ENCODE assay signal across 20 cellular contexts in the genomic region with DNA sequence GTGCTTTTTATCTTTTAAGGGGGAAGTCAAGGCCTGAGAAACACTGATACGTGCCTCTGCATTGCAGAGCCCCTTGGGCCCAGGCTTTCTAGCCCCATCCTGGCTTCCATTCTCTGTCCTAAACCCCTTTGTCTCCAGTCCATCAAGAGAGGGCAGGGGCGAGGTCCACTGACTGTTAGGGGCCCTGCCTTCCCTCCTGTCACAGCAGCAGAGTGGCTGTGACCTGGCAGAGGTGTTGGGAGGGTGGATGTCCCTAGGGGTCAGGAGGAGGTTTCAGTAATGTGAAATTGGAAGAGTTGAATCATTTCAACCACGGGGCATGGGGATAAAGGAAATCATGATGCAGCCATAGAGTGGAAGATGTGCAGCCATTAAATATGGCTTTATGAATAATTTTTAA. TPM values are rescaled to one million over a fixed set of nuclear protein-coding genes. Genes with fewer than 3 reads are reported as not detected.
A peak's percentile ranks its signal among the peaks of the same experiment; 100 is the strongest.
DNase-seq lines count a peak whose midpoint lies in the region; ATAC-seq and TF ChIP-seq lines count a peak whose summit lies in the region.
"Had no signal": no experiment of that assay in that cellular context is flagged by ENCODE, and none has a peak within 500 bp of the region (broad histone marks: within the 10 kb centered on the region; RNA-seq: fewer than 3 reads in every experiment).

No MANE protein-coding gene starts in this region.

- H4K8ac ChIP-seq in neuronal stem cell (ENCODE audit: low read depth, low read length): no peak overlapping the region

- peak overlapping the region; percentile 66 for H3K27ac Mint-ChIP-seq in GM23338
- H3K27ac Mint-ChIP-seq: CD8-positive, alpha-beta T cell had no signal

- peak overlapping the region; percentile 67 for H3K18ac ChIP-seq in neuronal stem cell (ENCODE audit: low read length)

- H3K4me3 ChIP-seq in GM23338: no peak overlapping the region
- H3K4me3 ChIP-seq in HCT116 (replicated peaks in 1 of 2; ENCODE audit: low read depth in 1 of 2, low read length in 2 of 2): no peak overlapping the region
- no peak overlapping the region for H3K4me3 ChIP-seq in iPS-20b (ENCODE audit: low read length)
- H3K4me3 ChIP-seq in neuronal stem cell (ENCODE audit: low read length in 2 of 2): no peak overlapping the region
- H3K4me3 ChIP-seq in GM23248: no peak overlapping the region
- H3K4me3 ChIP-seq: BLaER1 treated with 17β-estradiol and CSF1 and Interleukin-3, amounts not matched to agents 10 nM and 100 nM; GM12878; MG63; SJSA1 had no signal

- H3K4ac ChIP-seq in neuronal stem cell (ENCODE audit: low read length): no peak overlapping the region

- peak overlapping the region; percentile 38; the same call in 1 of the 2 replicates for H3K4me2 ChIP-seq in GM23338
- H3K4me2 ChIP-seq in HCT116 (ENCODE audit: low read length): peak overlapping the region; percentile 27
- no peak overlapping the region for H3K4me2 ChIP-seq in neuronal stem cell (ENCODE audit: insufficient read depth, low read length, poor library complexity, severe bottlenecking)
- no peak overlapping the region for H3K4me2 ChIP-seq in GM23248 (ENCODE audit: unreplicated experiment)
- H3K4me2 ChIP-seq: BLaER1 treated with 17β-estradiol and CSF1 and Interleukin-3, amounts not matched to agents 10 nM and 100 nM had no signal

- H3K9me3 ChIP-seq in HCT116 (ENCODE audit: control insufficient read depth in 1 of 2, insufficient read depth in 1 of 2, low read depth in 1 of 2, low read length in 2 of 2): no peaks in the 10 kb centered on the region
- no peaks in the 10 kb centered on the region for H3K9me3 ChIP-seq in iPS-20b (ENCODE audit: insufficient read depth, low read depth, low read length)
- no peaks in the 10 kb centered on the region for H3K9me3 ChIP-seq in neuronal stem cell (replicated peaks in 1 of 2; ENCODE audit: control insufficient read depth in 2 of 2, insufficient read depth in 1 of 2, low read depth in 1 of 2, low read length in 2 of 2)
- H3K9me3 ChIP-seq in GM23248 (ENCODE audit: low read depth): no peaks in the 10 kb centered on the region
- H3K9me3 ChIP-seq: BLaER1 treated with 17β-estradiol and CSF1 and Interleukin-3, amounts not matched to agents 10 nM and 100 nM; MG63; SJSA1 had no signal

- H3K4me1 Mint-ChIP-seq in GM23338: peaks cover 70% of the 10 kb centered on the region

- RAD21 ChIA-PET in HCT116 (lab: Charles Lee; ENCODE audit: low non-redundant PET in 1 of 2, low total read pairs in 2 of 2, uncharacterized antibody in 2 of 2, unreplicated experiment in 2 of 2): no interaction called here

- no peak overlapping the region for H4K91ac ChIP-seq in neuronal stem cell (ENCODE audit: low read depth, low read length, poor library complexity)

- H3K4me1 ChIP-seq in GM23338 (ENCODE audit: insufficient read depth): peaks cover 72% of the 10 kb centered on the region
- H3K4me1 ChIP-seq in HCT116 (ENCODE audit: control insufficient read depth in 1 of 2, insufficient read depth in 2 of 2, low read length in 2 of 2): peaks cover 38 to 74% of the 10 kb centered on the region in 2 experiments
- peaks cover 54% of the 10 kb centered on the region for H3K4me1 ChIP-seq in iPS-20b (ENCODE audit: insufficient read depth, low read length)
- peaks cover 30 to 33% of the 10 kb centered on the region in 2 donors for H3K4me1 ChIP-seq in neuronal stem cell (ENCODE audit: control insufficient read depth in 2 of 2, insufficient read depth in 1 of 2, low read depth in 1 of 2, low read length in 2 of 2)
- no peaks in the 10 kb centered on the region for H3K4me1 ChIP-seq in GM23248 (ENCODE audit: insufficient read depth)

- H3K14ac ChIP-seq in neuronal stem cell (ENCODE audit: low read length): no peak overlapping the region

- intact Hi-C loops in HCT116 (cut with micrococcal nuclease): no loop called here

- H3K36me3 ChIP-seq in GM23338 (ENCODE audit: insufficient read depth): no peaks in the 10 kb centered on the region; the same call in 1 of the 2 replicates
- no peaks in the 10 kb centered on the region for H3K36me3 ChIP-seq in HCT116 (ENCODE audit: control insufficient read depth in 1 of 2, insufficient read depth in 2 of 2, low read length in 2 of 2)
- no peaks in the 10 kb centered on the region for H3K36me3 ChIP-seq in iPS-20b (ENCODE audit: insufficient read depth, low read depth, low read length)
- no peaks in the 10 kb centered on the region for H3K36me3 ChIP-seq in neuronal stem cell (replicated peaks in 1 of 2; ENCODE audit: control insufficient read depth in 2 of 2, insufficient read depth in 2 of 2, low read length in 2 of 2)
- H3K36me3 ChIP-seq in GM23248 (ENCODE audit: low read depth): no peaks in the 10 kb centered on the region
- H3K36me3 ChIP-seq: BLaER1 treated with 17β-estradiol and CSF1 and Interleukin-3, amounts not matched to agents 10 nM and 100 nM; MG63; SJSA1 had no signal

- no peak overlapping the region for H3K23ac ChIP-seq in neuronal stem cell (ENCODE audit: low read depth, low read length, poor library complexity)

- no CpG with 5 or more reads among the region's 3 CpGs for WGBS in neuronal stem cell (ENCODE audit: extremely low coverage in 2 of 2, insufficient read length in 2 of 2, insufficient replicate concordance in 1 of 2), 2 donors
- WGBS in GM23248 (ENCODE audit: low coverage in 1 of 2, low lambda C conversion rate in 2 of 2, missing lambda C conversion rate in 2 of 2), 2 experiments: 46 to 62% methylated on average over 3 of the region's 3 CpGs

- H3K9me2 ChIP-seq in GM23338 (ENCODE audit: insufficient read depth) (no peaks in the 10 kb centered on the region), HCT116 (ENCODE audit: insufficient read depth) (no peaks in the 10 kb centered on the region), GM23248 (ENCODE audit: insufficient read depth) (no peaks in the 10 kb centered on the region)

- DNase-seq in GM23338 (ENCODE audit: low spot score) (no peak), HCT116 (ENCODE audit: low read depth, low spot score) (no peak), neuronal stem cell (ENCODE audit: low spot score) (no peak), SW 1271 (lab: John Stamatoyannopoulos, UW) (no peak), G401 (ENCODE audit: low spot score) (no peak), GM23248 (no peak)
- DNase-seq: Calu3; CD8-positive, alpha-beta T cell; Karpas-422; MG63; NCI-H1048; NCI-H1436; NCI-H2029; NCI-H526 had no signal

- H3K27me3 ChIP-seq in GM23338 (ENCODE audit: insufficient read depth): no peaks in the 10 kb centered on the region
- H3K27me3 ChIP-seq in HCT116 (ENCODE audit: insufficient read depth, low read length): no peaks in the 10 kb centered on the region
- H3K27me3 ChIP-seq in iPS-20b (ENCODE audit: insufficient read depth, low read length): no peaks in the 10 kb centered on the region
- no peaks in the 10 kb centered on the region for H3K27me3 ChIP-seq in neuronal stem cell (ENCODE audit: control insufficient read depth in 3 of 3, insufficient read depth in 3 of 3, low read depth in 1 of 3, low read length in 3 of 3)
- no peaks in the 10 kb centered on the region for H3K27me3 ChIP-seq in GM23248 (replicated peaks; ENCODE audit: insufficient read depth)
- H3K27me3 ChIP-seq: BLaER1 treated with 17β-estradiol and CSF1 and Interleukin-3, amounts not matched to agents 10 nM and 100 nM; MG63; SJSA1 had no signal

- TF ChIP-seq POLR2A in HCT116 (IDR thresholded peaks at IDR 0.05; ENCODE audit: borderline replicate concordance, extremely low read depth, insufficient read depth, insufficient read length): no peak

- H2BK12ac ChIP-seq in neuronal stem cell (ENCODE audit: low read length): no peak overlapping the region

- H2BK120ac ChIP-seq in neuronal stem cell (ENCODE audit: low read depth, low read length): no peak overlapping the region

- no peak overlapping the region for H2BK5ac ChIP-seq in neuronal stem cell (ENCODE audit: low read length)

- H4K20me1 ChIP-seq in GM23338 (replicated peaks; ENCODE audit: insufficient read depth): peaks cover 93% of the 10 kb centered on the region
- no peaks in the 10 kb centered on the region for H4K20me1 ChIP-seq in HCT116 (ENCODE audit: insufficient read depth)
- no peaks in the 10 kb centered on the region for H4K20me1 ChIP-seq in GM23248 (ENCODE audit: insufficient read depth)

- peaks cover 12% of the 10 kb centered on the region for H3K27me3 Mint-ChIP-seq in GM23338 (ENCODE audit: insufficient read depth, low read depth, poor library complexity)

- H3K27ac ChIP-seq in GM23338 (ENCODE audit: low read depth) (no peak overlapping the region), HCT116 (ENCODE audit: low read depth, low read length) (no peak overlapping the region), iPS-20b (ENCODE audit: low read length) (peak overlapping the region; percentile 22), neuronal stem cell (replicated peaks; ENCODE audit: low read length) (no peak overlapping the region), GM23248 (no peak overlapping the region)
- H3K27ac ChIP-seq: BLaER1 treated with 17β-estradiol and CSF1 and Interleukin-3, amounts not matched to agents 10 nM and 100 nM; SJSA1 had no signal

- POLR2A ChIA-PET in HCT116 (lab: Charles Lee): interaction anchor here (0.6 kb wide), 1 partner anchor 470 kb away, joined by 6 read pairs; the partner anchor contains the start of gene ATP2B4

- BruUV-seq in HCT116 (replicated peaks; lab: Mats Ljungman, UMichigan): no TSS peak

- no peaks in the 10 kb centered on the region for H3K9me3 Mint-ChIP-seq in GM23338
- H3K9me3 Mint-ChIP-seq: CD8-positive, alpha-beta T cell; IgD-negative memory B cell had no signal

- in situ Hi-C loops in G401 (cut with HindIII; ENCODE audit: low sequenced_read_pairs) (no loop called here), GM23248 (cut with MboI) (no loop called here)

- H3F3A ChIP-seq in GM23338 (replicated peaks; ENCODE audit: low read depth) (peaks cover 25% of the 10 kb centered on the region), GM23248 (ENCODE audit: insufficient read depth) (no peaks in the 10 kb centered on the region)

- no peak overlapping the region for H2AK5ac ChIP-seq in neuronal stem cell (ENCODE audit: low read depth, low read length)

- H3K36me3 Mint-ChIP-seq in GM23338 (ENCODE audit: low read depth): peaks cover 7% of the 10 kb centered on the region
- H3K36me3 Mint-ChIP-seq: CD8-positive, alpha-beta T cell; IgD-negative memory B cell had no signal

- no peak for ATAC-seq in GM23338
- no peak for ATAC-seq in HCT116
- ATAC-seq: CD8-positive, alpha-beta T cell; GM12878; Panc1 had no signal

- no peak overlapping the region for H2BK15ac ChIP-seq in neuronal stem cell (ENCODE audit: low read length)

- H3K9ac ChIP-seq in HCT116 (ENCODE audit: low read length): no peak overlapping the region
- H3K9ac ChIP-seq in iPS-20b (ENCODE audit: low read depth, low read length): no peak overlapping the region
- no peak overlapping the region for H3K9ac ChIP-seq in neuronal stem cell (ENCODE audit: low read depth, low read length, poor library complexity)
- no peak overlapping the region for H3K9ac ChIP-seq in GM23248
- H3K9ac ChIP-seq: BLaER1 treated with 17β-estradiol and CSF1 and Interleukin-3, amounts not matched to agents 10 nM and 100 nM had no signal

- no peak overlapping the region for H3K4me3 Mint-ChIP-seq in GM23338
- H3K4me3 Mint-ChIP-seq: CD8-positive, alpha-beta T cell had no signal

- TF ChIP-seq CTCF in GM23338 (conservative IDR thresholded peaks at IDR 0.05; ENCODE audit: low read depth in 2 of 2) (no peak), HCT116 (IDR thresholded peaks at IDR 0.05 in 2 of 3, conservative IDR thresholded peaks at IDR 0.05 in 1 of 3; ENCODE audit: borderline replicate concordance in 1 of 3, insufficient read depth in 1 of 3, low read depth in 2 of 3, low read length in 2 of 3) (no peak)

- CTCF ChIA-PET in HCT116 (lab: Charles Lee): no interaction called here

- peaks cover 2% of the 10 kb centered on the region for H3K79me1 ChIP-seq in neuronal stem cell (ENCODE audit: low read depth, low read length)

- TF ChIP-seq RAD21 in HCT116 (IDR thresholded peaks at IDR 0.05; ENCODE audit: low read depth): no peak

- no peak overlapping the region for H2AFZ ChIP-seq in GM23338
- no peak overlapping the region for H2AFZ ChIP-seq in HCT116 (ENCODE audit: low read depth, low read length, poor library complexity, severe bottlenecking)
- no peak overlapping the region for H2AFZ ChIP-seq in neuronal stem cell (ENCODE audit: low read length)
- no peak overlapping the region for H2AFZ ChIP-seq in GM23248

- H3K79me2 ChIP-seq in GM23338 (replicated peaks; ENCODE audit: insufficient read depth) (peaks cover 100% of the 10 kb centered on the region), HCT116 (ENCODE audit: insufficient read depth, low read length) (peaks cover 38% of the 10 kb centered on the region; the same call in 1 of the 2 replicates), GM23248 (ENCODE audit: insufficient read depth) (peaks cover 72% of the 10 kb centered on the region)

RNA-seq across cellular contexts. Expression of gene SOX13, which starts 24.0 kb away (rescaled TPM):
- 105 and 123 TPM in 2 replicates for total RNA-seq in GM23338 (2014; rRNA removed; shearing (Covaris generic))
- polyA plus RNA-seq in GM23338 (2016; fragmentation: Nextera tagmentation; extraction: Ambion mirVana) (28.6 and 32.3 TPM in 2 replicates), GM23248 (2016; fragmentation: Nextera tagmentation; extraction: Ambion mirVana) (3.0 and 3.1 TPM in 2 replicates)
- total RNA-seq in HCT116 (2021; ENCODE audit: unreplicated experiment): 35.6 TPM
- polyA plus RNA-seq in HCT116 (2012): 24.6 and 25.2 TPM in 2 replicates
- polyA plus RNA-seq in neuronal stem cell (2013, experiment 1 of 2): 16.2 TPM
- 16.8 TPM for polyA plus RNA-seq in neuronal stem cell (2013, experiment 2 of 2)
- 0.06 TPM in 1 of 2 replicates, not detected in the other for total RNA-seq in G401 (2014; rRNA removed; shearing (Covaris generic))
- 5.5 and 5.8 TPM in 2 replicates for total RNA-seq in GM23248 (2014; rRNA removed; shearing (Covaris generic))

RNA-seq across cellular contexts. Expression of gene ETNK2, which starts 54.9 kb away (rescaled TPM):
- 18.9 and 26.2 TPM in 2 replicates for total RNA-seq in GM23338 (2014; rRNA removed; shearing (Covaris generic))
- polyA plus RNA-seq in GM23338 (2016; fragmentation: Nextera tagmentation; extraction: Ambion mirVana): 7.6 and 9.0 TPM in 2 replicates
- 16.1 TPM for total RNA-seq in HCT116 (2021; ENCODE audit: unreplicated experiment)
- polyA plus RNA-seq in HCT116 (2012): 17.3 and 20.5 TPM in 2 replicates
- 8.8 TPM for polyA plus RNA-seq in neuronal stem cell (2013, experiment 1 of 2)
- polyA plus RNA-seq in neuronal stem cell (2013, experiment 2 of 2): 8.4 TPM
- 11.9 and 15.8 TPM in 2 replicates for total RNA-seq in G401 (2014; rRNA removed; shearing (Covaris generic))
- total RNA-seq in GM23248 (2014; rRNA removed; shearing (Covaris generic)): 4.2 and 6.1 TPM in 2 replicates
- 5.0 and 5.2 TPM in 2 replicates for polyA plus RNA-seq in GM23248 (2016; fragmentation: Nextera tagmentation; extraction: Ambion mirVana)
- total RNA-seq: GM12878 had no signal

Comparison
In these comparisons a context has a peak if more than half of its experiments do, and no peak if none do; other contexts are left out.
1. H3K4me2 ChIP-seq: peak in GM23338 (single experiment) and HCT116 (single experiment); none in neuronal stem cell (single experiment) and GM23248 (single experiment).